Comparison of ENCODE assay signal across 8 cellular contexts in genomic region chr5:108727639-108728565, GRCh38. TPM values are rescaled to one million over a fixed set of nuclear protein-coding genes. Genes with fewer than 3 reads are reported as not detected.
DNase-seq lines count a peak whose midpoint lies in the region; ATAC-seq and TF ChIP-seq lines count a peak whose summit lies in the region.

No MANE protein-coding gene starts in this region.

- 1 to 2% methylated on average over 61 of the region's 61 CpGs for WGBS in ectodermal cell, 2 experiments
- 1% methylated on average over 38 to 51 of the region's 61 CpGs for WGBS in lower leg skin, 2 donors

- H3K36me3 Mint-ChIP-seq in CD4-positive, alpha-beta memory T cell, result no peaks in the 10 kb centered on the region
- H3K36me3 Mint-ChIP-seq in activated CD4-positive, alpha-beta memory T cell treated with anti-CD3 and anti-CD28 coated beads for 36 hours, result no peaks in the 10 kb centered on the region

- peak overlapping the region; percentile 44 for H3K27ac ChIP-seq in CD4-positive, alpha-beta memory T cell (ENCODE audit: low read depth, low read length)
- peak overlapping the region; percentile 58 for H3K27ac ChIP-seq in ectodermal cell (ENCODE audit: insufficient read depth, low read depth, low read length, poor library complexity, severe bottlenecking)

- no peak for TF ChIP-seq CTCF in lower leg skin (IDR thresholded peaks at IDR 0.05)

- no peak for TF ChIP-seq POLR2A in lower leg skin (IDR thresholded peaks at IDR 0.05)

- H3K4me3 Mint-ChIP-seq in CD4-positive, alpha-beta memory T cell, result peak overlapping the region; percentile 80 to 95 (median 84)
- H3K4me3 Mint-ChIP-seq in activated CD4-positive, alpha-beta memory T cell treated with anti-CD3 and anti-CD28 coated beads for 36 hours, result peak overlapping the region; percentile 64

- peak; percentile 28 to 66 (median 38) for DNase-seq in CD4-positive, alpha-beta memory T cell
- DNase-seq in NCI-H748 (lab: John Stamatoyannopoulos, UW; ENCODE audit: unreplicated experiment), result peak; percentile 88
- peak; percentile 56 for DNase-seq in activated CD4-positive, alpha-beta memory T cell treated with anti-CD3 and anti-CD28 coated beads for 36 hours
- DNase-seq in lower leg skin (ENCODE audit: low spot score in 2 of 2), result peak; percentile 89 to 98
- DNase-seq in stimulated activated CD8-positive, alpha-beta memory T cell treated with anti-CD3 and anti-CD28 coated beads, Interleukin-12 subunit alpha, Interleukin-12 subunit beta, amount 100 ng/mL, for 1 hour (ENCODE audit: low read depth), result peak; percentile 6

- no peaks in the 10 kb centered on the region for H3K36me3 ChIP-seq in CD4-positive, alpha-beta memory T cell (ENCODE audit: insufficient read depth, low read length)
- H3K36me3 ChIP-seq in ectodermal cell (ENCODE audit: control insufficient read depth, insufficient read depth, low read length), result no peaks in the 10 kb centered on the region

- H3K9me3 Mint-ChIP-seq in CD4-positive, alpha-beta memory T cell, result peaks cover 0 to 2% (median 0%) of the 10 kb centered on the region in 8 donors
- H3K9me3 Mint-ChIP-seq in activated CD4-positive, alpha-beta memory T cell treated with anti-CD3 and anti-CD28 coated beads for 36 hours, result no peaks in the 10 kb centered on the region

- H3K4me1 Mint-ChIP-seq in CD4-positive, alpha-beta memory T cell, result peaks cover 14 to 31% (median 23%) of the 10 kb centered on the region in 4 donors
- H3K4me1 Mint-ChIP-seq in activated CD4-positive, alpha-beta memory T cell treated with anti-CD3 and anti-CD28 coated beads for 36 hours (ENCODE audit: low read depth), result peaks cover 23% of the 10 kb centered on the region

- H3K27ac Mint-ChIP-seq in CD4-positive, alpha-beta memory T cell, result peak overlapping the region; percentile 75 to 95 (median 82)
- H3K27ac Mint-ChIP-seq in activated CD4-positive, alpha-beta memory T cell treated with anti-CD3 and anti-CD28 coated beads for 36 hours, result no peak overlapping the region

- peaks cover 8% of the 10 kb centered on the region for H3K4me1 ChIP-seq in CD4-positive, alpha-beta memory T cell (ENCODE audit: insufficient read depth, low read length)
- H3K4me1 ChIP-seq in ectodermal cell (ENCODE audit: control insufficient read depth, insufficient read depth, low read length), result no peaks in the 10 kb centered on the region

- CTCF ChIA-PET in CD4-positive, alpha-beta memory T cell (lab: Charles Lee; ENCODE audit: partially characterized antibody), result interaction anchor here (1.2 kb wide), 2 partner anchors 20 to 30 kb away, joined by 3 to 5 read pairs; no protein-coding TSS in a partner anchor
- CTCF ChIA-PET in activated CD4-positive, alpha-beta memory T cell treated with anti-CD3 and anti-CD28 coated beads for 36 hours (lab: Charles Lee), result interaction anchor here (1.2 to 1.4 kb wide), 2 partner anchors 20 to 62 kb away, joined by 3 to 4 read pairs; partner anchors contain the start of gene FER

- intact Hi-C loops in CD4-positive, alpha-beta memory T cell (cut with micrococcal nuclease), result loop anchor here (1.0 kb wide), 2 partner anchors 20 to 682 kb away; no protein-coding TSS in a partner anchor
- intact Hi-C loops in activated CD4-positive, alpha-beta memory T cell treated with anti-CD3 and anti-CD28 coated beads for 36 hours (cut with micrococcal nuclease), result loop anchor here (1.0 kb wide), 2 partner anchors 20 to 682 kb away; no protein-coding TSS in a partner anchor
- intact Hi-C loops in lower leg skin (cut with DNase I; ENCODE audit: low total_unique reads), result no loop called here

- peak; percentile 76 for ATAC-seq in GM19372 (IDR thresholded peaks at IDR 0.05; ENCODE audit: low read depth, unreplicated experiment)
- peak; percentile 60 for ATAC-seq in HG03457 (IDR thresholded peaks at IDR 0.05; ENCODE audit: unreplicated experiment)

- H3K27me3 ChIP-seq in CD4-positive, alpha-beta memory T cell (ENCODE audit: insufficient read depth, low read length), result no peaks in the 10 kb centered on the region
- no peaks in the 10 kb centered on the region for H3K27me3 ChIP-seq in ectodermal cell (ENCODE audit: control insufficient read depth, insufficient read depth, low read length, poor library complexity, severe bottlenecking)

- no peaks in the 10 kb centered on the region for H3K9me3 ChIP-seq in CD4-positive, alpha-beta memory T cell (ENCODE audit: control insufficient read depth in 1 of 2, low read length in 2 of 2)
- H3K9me3 ChIP-seq in ectodermal cell (ENCODE audit: control insufficient read depth, low read length), result no peaks in the 10 kb centered on the region

- H3K4me3 ChIP-seq in CD4-positive, alpha-beta memory T cell (ENCODE audit: low read length in 2 of 2), result peak overlapping the region; percentile 25 to 81
- peak overlapping the region; percentile 84 for H3K4me3 ChIP-seq in ectodermal cell (ENCODE audit: insufficient read depth, low read depth, low read length)
- H3K4me3 ChIP-seq in lower leg skin (ENCODE audit: low read depth, poor library complexity, severe bottlenecking), result peak overlapping the region; percentile 50

- POLR2A ChIA-PET in CD4-positive, alpha-beta memory T cell (lab: Charles Lee; ENCODE audit: partially characterized antibody), result interaction anchor here (0.6 to 2.0 kb wide), 6 partner anchors 21 to 963 kb away, joined by 3 to 13 read pairs (median 4); partner anchors contain the start of genes FER and PJA2
- POLR2A ChIA-PET in activated CD4-positive, alpha-beta memory T cell treated with anti-CD3 and anti-CD28 coated beads for 36 hours (lab: Charles Lee), result interaction anchor here (1.2 to 2.9 kb wide), 2 partner anchors 21 to 37 kb away, joined by 4 to 11 read pairs; partner anchors contain the start of gene FER

- H3K27me3 Mint-ChIP-seq in CD4-positive, alpha-beta memory T cell, result peaks cover 9 to 12% of the 10 kb centered on the region in 2 donors
- peaks cover 29% of the 10 kb centered on the region for H3K27me3 Mint-ChIP-seq in activated CD4-positive, alpha-beta memory T cell treated with anti-CD3 and anti-CD28 coated beads for 36 hours

RNA-seq across cellular contexts. Expression of gene FER, which starts 19.8 kb away (rescaled TPM):
- 10 to 100 TPM; 10.7 to 11.3 TPM for total RNA-seq in CD4-positive, alpha-beta memory T cell
- 1 to 10 TPM; 6.1 to 9.9 TPM for polyA plus RNA-seq in CD4-positive, alpha-beta memory T cell
- 1 to 10 TPM; 9.1 to 9.5 TPM for total RNA-seq in activated CD4-positive, alpha-beta memory T cell treated with anti-CD3 and anti-CD28 coated beads for 36 hours
- polyA plus RNA-seq in ectodermal cell (2013, experiment 1 of 4), result 10.5 TPM
- polyA plus RNA-seq in ectodermal cell (2013, experiment 2 of 4), result 11.4 TPM
- polyA plus RNA-seq in ectodermal cell (2013, experiment 3 of 4), result 6.0 TPM
- 8.6 TPM for polyA plus RNA-seq in ectodermal cell (2013, experiment 4 of 4)
- 10 to 100 TPM; 16.1 to 25.7 (median 19.1) TPM for total RNA-seq in lower leg skin

Comparison
In these comparisons a context has a peak if more than half of its experiments do, and no peak if none do; other contexts are left out.
1. Peak in every context shown above with its lines: DNase-seq, ATAC-seq, H3K4me3 ChIP-seq and H3K27ac ChIP-seq.
2. DNase-seq: peak in every context shown above with its lines; median percentile 94 in lower leg skin; 88 in NCI-H748; 56 in activated CD4-positive, alpha-beta memory T cell treated with anti-CD3 and anti-CD28 coated beads for 36 hours; 38 in CD4-positive, alpha-beta memory T cell; 6 in stimulated activated CD8-positive, alpha-beta memory T cell treated with anti-CD3 and anti-CD28 coated beads, Interleukin-12 subunit alpha, Interleukin-12 subunit beta, amount 100 ng/mL, for 1 hour.